In genomic region chr2:197308635-197309368, GRCh38 we compare ENCODE assay signal across 8 cellular contexts. TPM values are rescaled to one million over a fixed set of nuclear protein-coding genes. Genes with fewer than 3 reads are reported as not detected.
DNase-seq lines count a peak whose midpoint lies in the region; ATAC-seq and TF ChIP-seq lines count a peak whose summit lies in the region.

No MANE protein-coding gene starts in this region.

- ATAC-seq in gastroesophageal sphincter: no peak
- ATAC-seq in esophagus mucosa: no peak

- TF ChIP-seq CTCF in SU-DHL-6 (IDR thresholded peaks at IDR 0.05; ENCODE audit: insufficient read depth, low read length, poor library complexity, severe bottlenecking): no peak
- no peak for TF ChIP-seq CTCF in gastroesophageal sphincter (IDR thresholded peaks at IDR 0.05)

- H3K4me1 Mint-ChIP-seq in activated CD4-positive, alpha-beta T cell treated with anti-CD3 and anti-CD28 coated beads, Interleukin-2, amount 10 ng/mL, durations not matched to agents 7 days and 5 days: peaks cover 67% of the 10 kb centered on the region

- H3K9ac ChIP-seq in SU-DHL-6 (ENCODE audit: low read length) (peak overlapping the region; percentile 65), subcutaneous abdominal adipose tissue (ENCODE audit: low read length in 5 of 5) (peak overlapping the region in 2 of 5 donors; percentile 80 to 83)

- peaks cover 51% of the 10 kb centered on the region for H3F3A ChIP-seq in SU-DHL-6 (ENCODE audit: insufficient read depth)

- H4K20me1 ChIP-seq in SU-DHL-6 (ENCODE audit: low read depth, low read length): 0 out of 2 replicates have a peak, but pooled peaks cover 3% of the 10 kb centered on the region

- H3K4me1 ChIP-seq in gastroesophageal sphincter (peaks cover 0 to 54% (median 8%) of the 10 kb centered on the region in 3 donors), subcutaneous abdominal adipose tissue (ENCODE audit: control insufficient read depth in 5 of 5, insufficient read depth in 5 of 5, low read length in 5 of 5) (peaks cover 1 to 39% (median 29%) of the 10 kb centered on the region in 5 donors)

- no peak overlapping the region for H2AFZ ChIP-seq in SU-DHL-6 (ENCODE audit: low read depth, low read length, severe bottlenecking)

- CTCF ChIA-PET in activated CD4-positive, alpha-beta T cell treated with anti-CD3 and anti-CD28 coated beads, Interleukin-2, amount 10 ng/mL, durations not matched to agents 7 days and 5 days (lab: Charles Lee): interaction anchor here (0.6 to 2.6 kb wide), 14 partner anchors 8 to 509 kb away, joined by 3 to 13 read pairs (median 3); no protein-coding TSS in a partner anchor

- H3K9me3 ChIP-seq in SU-DHL-6 (ENCODE audit: insufficient read depth, low read length) (no peaks in the 10 kb centered on the region), gastroesophageal sphincter (no peaks in the 10 kb centered on the region), subcutaneous abdominal adipose tissue (ENCODE audit: control insufficient read depth in 5 of 5, low read length in 5 of 5) (no peaks in the 10 kb centered on the region)

- peaks cover 41% of the 10 kb centered on the region for H3K36me3 Mint-ChIP-seq in activated CD4-positive, alpha-beta T cell treated with anti-CD3 and anti-CD28 coated beads, Interleukin-2, amount 10 ng/mL, durations not matched to agents 7 days and 5 days (ENCODE audit: low read depth)

- no peaks in the 10 kb centered on the region for H3K27me3 Mint-ChIP-seq in activated CD4-positive, alpha-beta T cell treated with anti-CD3 and anti-CD28 coated beads, Interleukin-2, amount 10 ng/mL, durations not matched to agents 7 days and 5 days

- WGBS in gastroesophageal sphincter (ENCODE audit: low coverage in 1 of 2), 2 donors: 63 to 79% methylated on average over 3 of the region's 3 CpGs

- POLR2A ChIA-PET in activated CD4-positive, alpha-beta T cell treated with anti-CD3 and anti-CD28 coated beads, Interleukin-2, amount 10 ng/mL, durations not matched to agents 7 days and 5 days (lab: Charles Lee): interaction anchor here (0.6 to 2.4 kb wide), 12 partner anchors 10 to 194 kb away, joined by 3 to 19 read pairs (median 3); no protein-coding TSS in a partner anchor

- H3K4me2 ChIP-seq in SU-DHL-6 (ENCODE audit: low read depth, low read length, poor library complexity, severe bottlenecking): peak overlapping the region; percentile 88

- TF ChIP-seq POLR2A in gastroesophageal sphincter (IDR thresholded peaks at IDR 0.05): no peak

- no peak for DNase-seq in activated CD4-positive, alpha-beta T cell treated with anti-CD3 and anti-CD28 coated beads, Interleukin-2, amount 10 ng/mL, durations not matched to agents 7 days and 5 days
- DNase-seq in activated CD4-positive, alpha-beta T cell treated with anti-CD3 and anti-CD28 coated beads for 4 hours: no peak
- DNase-seq in foreskin melanocyte: no peak
- no peak for DNase-seq in NCI-H1930 (lab: John Stamatoyannopoulos, UW)

- peak overlapping the region; percentile 89 for H3K4me3 Mint-ChIP-seq in activated CD4-positive, alpha-beta T cell treated with anti-CD3 and anti-CD28 coated beads, Interleukin-2, amount 10 ng/mL, durations not matched to agents 7 days and 5 days

- H3K36me3 ChIP-seq in SU-DHL-6 (ENCODE audit: low read length) (no peaks in the 10 kb centered on the region; the same call in 1 of the 2 replicates), gastroesophageal sphincter (no peaks in the 10 kb centered on the region), subcutaneous abdominal adipose tissue (ENCODE audit: control insufficient read depth in 5 of 5, insufficient read depth in 5 of 5, low read length in 5 of 5) (no peaks in the 10 kb centered on the region)

- no peaks in the 10 kb centered on the region for H3K9me3 Mint-ChIP-seq in activated CD4-positive, alpha-beta T cell treated with anti-CD3 and anti-CD28 coated beads, Interleukin-2, amount 10 ng/mL, durations not matched to agents 7 days and 5 days

- peak overlapping the region; percentile 73 for H3K27ac ChIP-seq in SU-DHL-6 (ENCODE audit: low read depth, low read length)
- peak overlapping the region in 3 of 4 donors; percentile 86 to 94 (median 89) for H3K27ac ChIP-seq in gastroesophageal sphincter
- H3K27ac ChIP-seq in subcutaneous abdominal adipose tissue (ENCODE audit: low read depth, low read length): no peak overlapping the region

- no peaks in the 10 kb centered on the region for H3K27me3 ChIP-seq in SU-DHL-6 (ENCODE audit: low read length)
- no peaks in the 10 kb centered on the region for H3K27me3 ChIP-seq in gastroesophageal sphincter
- H3K27me3 ChIP-seq in subcutaneous abdominal adipose tissue (ENCODE audit: control insufficient read depth in 5 of 5, insufficient read depth in 4 of 5, low read length in 5 of 5): no peaks in the 10 kb centered on the region

- peak overlapping the region; percentile 92 for H3K27ac Mint-ChIP-seq in activated CD4-positive, alpha-beta T cell treated with anti-CD3 and anti-CD28 coated beads, Interleukin-2, amount 10 ng/mL, durations not matched to agents 7 days and 5 days

- H3K9me2 ChIP-seq in SU-DHL-6 (replicated peaks; ENCODE audit: insufficient read depth, low read length): no peaks in the 10 kb centered on the region

- peak overlapping the region; percentile 65 for H3K4me3 ChIP-seq in SU-DHL-6 (ENCODE audit: insufficient read depth, low read length, poor library complexity, severe bottlenecking)
- H3K4me3 ChIP-seq in gastroesophageal sphincter: peak overlapping the region; percentile 84 to 94
- peak overlapping the region; percentile 29 to 91 (median 81) for H3K4me3 ChIP-seq in subcutaneous abdominal adipose tissue (ENCODE audit: low read depth in 1 of 5, low read length in 5 of 5)

- TF ChIP-seq EP300 in gastroesophageal sphincter (IDR thresholded peaks at IDR 0.05): no peak

- H3K79me2 ChIP-seq in SU-DHL-6 (ENCODE audit: insufficient read depth, low read length): peaks cover 66% of the 10 kb centered on the region

RNA-seq across cellular contexts. Expression of gene ANKRD44, which starts 1.8 kb away (rescaled TPM):
- 100 to 1,000 TPM; 223 to 283 TPM for total RNA-seq in activated CD4-positive, alpha-beta T cell treated with anti-CD3 and anti-CD28 coated beads, Interleukin-2, amount 10 ng/mL, durations not matched to agents 7 days and 5 days
- 10 to 100 TPM; 24.4 to 51.8 (median 35.7) TPM for total RNA-seq in gastroesophageal sphincter
- 6.8 TPM for total RNA-seq in esophagus mucosa

Comparison
In these comparisons a context has a peak if more than half of its experiments do, and no peak if none do; other contexts are left out.
1. RNA of gene ANKRD44, which starts 1.8 kb away (total RNA-seq): 223 to 283 TPM in activated CD4-positive, alpha-beta T cell treated with anti-CD3 and anti-CD28 coated beads, Interleukin-2, amount 10 ng/mL, durations not matched to agents 7 days and 5 days; 24.4 to 51.8 TPM in gastroesophageal sphincter and 6.8 TPM in esophagus mucosa (single experiment); every median in the first group is over 4 times any median in the second.
2. Peak in every context shown above with its lines, with median percentiles within 50 percentile points of each other: H3K4me3 ChIP-seq.